Comparison of ENCODE assay signal across 12 cellular contexts in the genomic region with DNA sequence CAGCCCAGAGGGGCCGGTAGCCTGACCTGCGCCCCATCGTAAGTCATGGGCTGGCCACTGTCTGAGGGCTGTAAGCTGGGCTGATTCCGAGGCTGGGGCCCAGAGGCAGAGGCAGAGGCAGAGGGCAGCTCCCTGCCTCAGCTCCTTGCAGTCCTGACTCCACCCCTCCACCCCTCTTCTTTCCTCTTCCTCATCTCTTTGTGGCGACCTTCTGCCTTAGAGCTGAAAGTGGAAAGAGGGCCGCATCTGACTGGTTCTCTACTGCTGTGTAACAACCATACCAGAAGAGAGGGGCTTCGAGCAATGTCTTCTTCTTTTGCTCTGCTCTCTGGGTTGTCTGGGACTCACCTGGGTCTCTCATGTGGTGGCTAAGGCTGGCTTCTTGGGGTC.
A peak's percentile ranks its signal among the peaks of the same experiment; 100 is the strongest.
DNase-seq lines count a peak whose midpoint lies in the region; ATAC-seq and TF ChIP-seq lines count a peak whose summit lies in the region.
"Had no signal": no experiment of that assay in that cellular context is flagged by ENCODE, and none has a peak within 500 bp of the region (broad histone marks: within the 10 kb centered on the region; RNA-seq: fewer than 3 reads in every experiment).

No MANE protein-coding gene starts in this region.

- no peaks in the 10 kb centered on the region for H3K27me3 ChIP-seq in right atrium auricular region
- no peaks in the 10 kb centered on the region for H3K27me3 ChIP-seq in heart left ventricle
- no peaks in the 10 kb centered on the region for H3K27me3 ChIP-seq in esophagus muscularis mucosa
- no peaks in the 10 kb centered on the region for H3K27me3 ChIP-seq in uterus
- H3K27me3 ChIP-seq in spleen (replicated peaks in 1 of 7) = peaks cover 0 to 21% (median 0%) of the 10 kb centered on the region in 7 donors
- H3K27me3 ChIP-seq in stomach = peaks cover 0 to 14% (median 3%) of the 10 kb centered on the region in 3 donors

- 85 to 95% (median 91%) methylated on average over 7 of the region's 7 CpGs for WGBS in heart left ventricle, 4 donors
- 77% methylated on average over 3 of the region's 7 CpGs for WGBS in esophagus muscularis mucosa
- 47 to 86% (median 75%) methylated on average over 6 to 7 of the region's 7 CpGs for WGBS in spleen, 5 donors
- 78 to 100% (median 87%) methylated on average over 7 of the region's 7 CpGs for WGBS in stomach, 5 donors

- no peak for DNase-seq in right atrium auricular region (ENCODE audit: low spot score)
- DNase-seq in heart left ventricle = no peak
- DNase-seq in NB4 (ENCODE audit: low read depth) = peak; percentile 36
- no peak for DNase-seq in esophagus muscularis mucosa (ENCODE audit: extremely low spot score)
- no peak for DNase-seq in uterus
- no peak for DNase-seq in spleen
- DNase-seq in stomach = no peak
- DNase-seq: CD8-positive, alpha-beta memory T cell; NCI-H1105 treated with DMSO at 0.1 percent for 48 hours; NCI-H187 had no signal

- H3K9me3 ChIP-seq in right atrium auricular region (no peaks in the 10 kb centered on the region), heart left ventricle (no peaks in the 10 kb centered on the region), esophagus muscularis mucosa (no peaks in the 10 kb centered on the region), uterus (no peaks in the 10 kb centered on the region), spleen (no peaks in the 10 kb centered on the region), stomach (no peaks in the 10 kb centered on the region)

- H3K27ac ChIP-seq in right atrium auricular region (peak overlapping the region; percentile 48 to 60), heart left ventricle (peak overlapping the region in 2 of 12 donors; percentile 49 to 62), esophagus muscularis mucosa (replicated peaks in 1 of 4) (peak overlapping the region; percentile 45 to 64 (median 60)), uterus (peak overlapping the region; percentile 10 to 87), spleen (no peak overlapping the region), stomach (peak overlapping the region in 1 of 5 donors; percentile 52)
- H3K27ac ChIP-seq: GM23248 had no signal

- peaks cover 0 to 47% of the 10 kb centered on the region in 2 donors for H3K4me1 ChIP-seq in right atrium auricular region
- H3K4me1 ChIP-seq in heart left ventricle = peaks cover 0 to 44% (median 23%) of the 10 kb centered on the region in 12 donors
- H3K4me1 ChIP-seq in esophagus muscularis mucosa = peaks cover 41 to 51% (median 45%) of the 10 kb centered on the region in 4 donors
- peaks cover 10 to 20% of the 10 kb centered on the region in 2 donors for H3K4me1 ChIP-seq in uterus
- H3K4me1 ChIP-seq in spleen = peaks cover 0 to 8% (median 0%) of the 10 kb centered on the region in 6 donors
- H3K4me1 ChIP-seq in stomach = peaks cover 10 to 42% (median 24%) of the 10 kb centered on the region in 4 donors

- intact Hi-C loops in heart left ventricle (cut with DNase I) = loop anchor here (5.0 to 10.0 kb wide), 9 partner anchors 90 to 985 kb away; a partner anchor contains a TSS
- intact Hi-C loops in esophagus muscularis mucosa (cut with DNase I) = loop anchor here (5.0 to 10.0 kb wide), 5 partner anchors 90 to 985 kb away; a partner anchor contains a TSS
- intact Hi-C loops in uterus (cut with DNase I; ENCODE audit: low total_unique reads) = no loop called here
- intact Hi-C loops in spleen (cut with DNase I; ENCODE audit: low total_unique reads) = no loop called here
- intact Hi-C loops in stomach (cut with DNase I; ENCODE audit: low total_unique reads) = no loop called here

- TF ChIP-seq CTCF in right atrium auricular region (IDR thresholded peaks at IDR 0.05) = no peak
- TF ChIP-seq CTCF in heart left ventricle (IDR thresholded peaks at IDR 0.05) = no peak
- TF ChIP-seq CTCF in NB4 (IDR thresholded peaks at IDR 0.05; ENCODE audit: low read depth, low read length) = no peak
- TF ChIP-seq CTCF in esophagus muscularis mucosa (IDR thresholded peaks at IDR 0.05) = no peak
- TF ChIP-seq CTCF in uterus (IDR thresholded peaks at IDR 0.05) = no peak
- TF ChIP-seq CTCF in spleen (IDR thresholded peaks at IDR 0.05 in 8 of 11, conservative IDR thresholded peaks at IDR 0.05 in 3 of 11) = no peak
- TF ChIP-seq CTCF in stomach (IDR thresholded peaks at IDR 0.05) = no peak

- H3K4me3 ChIP-seq in right atrium auricular region = no peak overlapping the region
- no peak overlapping the region for H3K4me3 ChIP-seq in heart left ventricle
- H3K4me3 ChIP-seq in NB4 (ENCODE audit: low read depth, low read length) = no peak overlapping the region
- no peak overlapping the region for H3K4me3 ChIP-seq in esophagus muscularis mucosa
- H3K4me3 ChIP-seq in uterus = no peak overlapping the region
- H3K4me3 ChIP-seq in spleen = no peak overlapping the region
- H3K4me3 ChIP-seq in stomach = no peak overlapping the region
- H3K4me3 ChIP-seq: GM23248 had no signal

- TF ChIP-seq EP300 in esophagus muscularis mucosa (IDR thresholded peaks at IDR 0.05) = no peak
- no peak for TF ChIP-seq EP300 in stomach (IDR thresholded peaks at IDR 0.05)

- TF ChIP-seq POLR2A in heart left ventricle (IDR thresholded peaks at IDR 0.05) = no peak
- no peak for TF ChIP-seq POLR2A in NB4 (IDR thresholded peaks at IDR 0.05; ENCODE audit: extremely low read depth, insufficient read length)
- no peak for TF ChIP-seq POLR2A in esophagus muscularis mucosa (IDR thresholded peaks at IDR 0.05; ENCODE audit: low read depth)
- TF ChIP-seq POLR2A in uterus (IDR thresholded peaks at IDR 0.05) = no peak
- no peak for TF ChIP-seq POLR2A in spleen (IDR thresholded peaks at IDR 0.05)
- TF ChIP-seq POLR2A in stomach (IDR thresholded peaks at IDR 0.05) = no peak

- H3K36me3 ChIP-seq in right atrium auricular region = no peaks in the 10 kb centered on the region
- H3K36me3 ChIP-seq in heart left ventricle = no peaks in the 10 kb centered on the region
- H3K36me3 ChIP-seq in esophagus muscularis mucosa = no peaks in the 10 kb centered on the region
- no peaks in the 10 kb centered on the region for H3K36me3 ChIP-seq in uterus
- H3K36me3 ChIP-seq in spleen = no peaks in the 10 kb centered on the region
- no peaks in the 10 kb centered on the region for H3K36me3 ChIP-seq in stomach

- ATAC-seq in heart left ventricle = no peak
- no peak for ATAC-seq in GM21360 (IDR thresholded peaks at IDR 0.05; ENCODE audit: unreplicated experiment)

Comparison
In these comparisons a context has a peak if more than half of its experiments do, and no peak if none do; other contexts are left out.
1. H3K27ac ChIP-seq: peak in right atrium auricular region (2 of 2), esophagus muscularis mucosa (4 of 4) and uterus (2 of 2); none in spleen (0 of 8).
2. intact Hi-C loops: an anchor here in heart left ventricle (5.0 to 10.0 kb wide) and esophagus muscularis mucosa (5.0 to 10.0 kb wide); none called in uterus, spleen and stomach.